14 cellular contexts compared by ENCODE assay signal in genomic region chr10:103765168-103765567, GRCh38.
DNase-seq lines count a peak whose midpoint lies in the region; TF ChIP-seq lines count a peak whose summit lies in the region.
"Had no signal": no experiment of that assay in that cellular context is flagged by ENCODE, and none has a peak within 500 bp of the region (broad histone marks: within the 10 kb centered on the region; RNA-seq: fewer than 3 reads in every experiment).

No MANE protein-coding gene starts in this region.

- H3K27ac Mint-ChIP-seq in activated CD4-positive, alpha-beta memory T cell treated with anti-CD3 and anti-CD28 coated beads for 36 hours, result no peak overlapping the region
- H3K27ac Mint-ChIP-seq in immature natural killer cell, result no peak overlapping the region
- H3K27ac Mint-ChIP-seq: neural progenitor cell had no signal

- CTCF ChIA-PET in activated CD4-positive, alpha-beta memory T cell treated with anti-CD3 and anti-CD28 coated beads for 36 hours (lab: Charles Lee), result interaction anchor here (1.0 to 4.5 kb wide), 5 partner anchors 9 to 52 kb away, joined by 3 to 61 read pairs (median 4); no protein-coding TSS in a partner anchor

- no peak overlapping the region for H3K4me3 ChIP-seq in AG10803 (ENCODE audit: low read length)
- H3K4me3 ChIP-seq: neural progenitor cell, vagina had no signal

- peak; percentile 57 for DNase-seq in AG10803 (ENCODE audit: low read depth)
- peak; percentile 71 for DNase-seq in HCEC 1CT
- peak; percentile 31 for DNase-seq in activated CD4-positive, alpha-beta memory T cell treated with anti-CD3 and anti-CD28 coated beads for 36 hours
- DNase-seq in iris pigment epithelial cell (ENCODE audit: low read depth), result peak; percentile 65
- DNase-seq in activated gamma-delta T cell treated with Interleukin-2 at 50 U/mL for 16 hours, result no peak
- no peak for DNase-seq in immature natural killer cell
- no peak for DNase-seq in NCI-H774 (lab: John Stamatoyannopoulos, UW)
- no peak for DNase-seq in stimulated activated CD4-positive, alpha-beta T cell treated with anti-CD3 and anti-CD28 coated beads, Interleukin-12 subunit alpha, Interleukin-12 subunit beta, amount 100 ng/mL, for 4 hours
- DNase-seq: central memory CD4-positive, alpha-beta T cell; left cardiac atrium; NCI-H748 treated with DMSO at 0.1 percent for 48 hours; stimulated activated CD8-positive, alpha-beta memory T cell treated with anti-CD3 and anti-CD28 coated beads, Interleukin-4, amount 100 ng/mL, for 48 hours had no signal

- H3K9me3 Mint-ChIP-seq in activated CD4-positive, alpha-beta memory T cell treated with anti-CD3 and anti-CD28 coated beads for 36 hours, result no peaks in the 10 kb centered on the region
- no peaks in the 10 kb centered on the region for H3K9me3 Mint-ChIP-seq in immature natural killer cell
- H3K9me3 Mint-ChIP-seq: neural progenitor cell had no signal

- no peak for TF ChIP-seq CTCF in AG10803 (conservative IDR thresholded peaks at IDR 0.05; ENCODE audit: low read length)

- no peaks in the 10 kb centered on the region for H3K27me3 Mint-ChIP-seq in activated CD4-positive, alpha-beta memory T cell treated with anti-CD3 and anti-CD28 coated beads for 36 hours
- H3K27me3 Mint-ChIP-seq in immature natural killer cell (ENCODE audit: low read depth in 3 of 3), result peaks cover 0 to 6% (median 2%) of the 10 kb centered on the region in 3 donors

- peaks cover 57% of the 10 kb centered on the region for H3K4me1 Mint-ChIP-seq in activated CD4-positive, alpha-beta memory T cell treated with anti-CD3 and anti-CD28 coated beads for 36 hours (ENCODE audit: low read depth)
- peaks cover 31 to 33% of the 10 kb centered on the region in 2 donors for H3K4me1 Mint-ChIP-seq in immature natural killer cell

- intact Hi-C loops in activated CD4-positive, alpha-beta memory T cell treated with anti-CD3 and anti-CD28 coated beads for 36 hours (cut with micrococcal nuclease), result loop anchor here (5.0 kb wide), 2 partner anchors 37 to 73 kb away; no protein-coding TSS in a partner anchor

- H3K4me3 Mint-ChIP-seq in activated CD4-positive, alpha-beta memory T cell treated with anti-CD3 and anti-CD28 coated beads for 36 hours, result no peak overlapping the region
- peak overlapping the region in 1 of 5 donors; percentile 31 for H3K4me3 Mint-ChIP-seq in immature natural killer cell
- H3K4me3 Mint-ChIP-seq: neural progenitor cell had no signal

- POLR2A ChIA-PET in activated CD4-positive, alpha-beta memory T cell treated with anti-CD3 and anti-CD28 coated beads for 36 hours (lab: Charles Lee), result interaction anchor here (1.0 kb wide), 2 partner anchors 18 to 19 kb away, joined by 3 read pairs; no protein-coding TSS in a partner anchor

- H3K36me3 Mint-ChIP-seq in activated CD4-positive, alpha-beta memory T cell treated with anti-CD3 and anti-CD28 coated beads for 36 hours, result no peaks in the 10 kb centered on the region
- H3K36me3 Mint-ChIP-seq in immature natural killer cell, result no peaks in the 10 kb centered on the region
- H3K36me3 Mint-ChIP-seq: neural progenitor cell had no signal

Comparison
In these comparisons a context has a peak if more than half of its experiments do, and no peak if none do; other contexts are left out.
1. DNase-seq: peak in AG10803 (single experiment), HCEC 1CT (single experiment), activated CD4-positive, alpha-beta memory T cell treated with anti-CD3 and anti-CD28 coated beads for 36 hours (single experiment) and iris pigment epithelial cell (single experiment); none in activated gamma-delta T cell treated with Interleukin-2 at 50 U/mL for 16 hours (single experiment), immature natural killer cell (0 of 3), NCI-H774 (single experiment) and stimulated activated CD4-positive, alpha-beta T cell treated with anti-CD3 and anti-CD28 coated beads, Interleukin-12 subunit alpha, Interleukin-12 subunit beta, amount 100 ng/mL, for 4 hours (single experiment).